ENCODE assay signal across 8 cellular contexts in the genomic region with DNA sequence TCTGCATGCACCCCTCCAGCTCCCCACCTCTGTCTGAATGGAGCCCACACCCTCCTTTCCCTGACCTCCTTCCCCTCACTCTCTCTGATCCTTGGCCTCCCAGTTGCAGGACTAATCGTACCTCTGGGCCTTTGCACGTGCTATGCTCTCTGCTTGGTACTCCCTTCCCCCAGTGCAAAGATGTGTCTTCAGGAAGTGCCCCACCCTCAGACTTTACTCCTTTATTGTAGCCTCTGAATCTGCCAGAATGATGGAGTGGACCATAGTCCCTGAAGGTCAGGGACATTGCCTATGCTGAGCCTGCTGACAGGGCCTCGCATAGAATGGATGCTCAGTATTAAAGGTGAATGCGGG. TPM values are rescaled to one million over a fixed set of nuclear protein-coding genes. Genes with fewer than 3 reads are reported as not detected.
DNase-seq lines count a peak whose midpoint lies in the region; ATAC-seq and TF ChIP-seq lines count a peak whose summit lies in the region.

No MANE protein-coding gene starts in this region.

- H2BK5ac ChIP-seq in mesenchymal stem cell (ENCODE audit: low read depth, low read length, poor library complexity, severe bottlenecking): no peak overlapping the region

- peaks cover 48% of the 10 kb centered on the region for H3K4me1 ChIP-seq in left ventricle myocardium inferior
- peaks cover 28% of the 10 kb centered on the region for H3K4me1 ChIP-seq in adipocyte (ENCODE audit: control insufficient read depth, insufficient read depth, low read length)
- H3K4me1 ChIP-seq in mesenchymal stem cell (ENCODE audit: control insufficient read depth, insufficient read depth, low read depth, low read length): peaks cover 29% of the 10 kb centered on the region
- H3K4me1 ChIP-seq in uterus: peaks cover 0 to 10% of the 10 kb centered on the region in 2 donors

- peak overlapping the region; percentile 7 for H2AFZ ChIP-seq in mesenchymal stem cell (ENCODE audit: low read depth, low read length)

- H3K4me2 ChIP-seq in mesenchymal stem cell (ENCODE audit: low read length, poor library complexity, severe bottlenecking): peak overlapping the region; percentile 51

- H3K4me3 ChIP-seq in left ventricle myocardium inferior (peak overlapping the region; percentile 100), adipocyte (ENCODE audit: low read length) (peak overlapping the region; percentile 79), mesenchymal stem cell (ENCODE audit: insufficient read depth in 1 of 2, low read depth in 1 of 2, low read length in 2 of 2) (peak overlapping the region in 1 of 2 experiments; percentile 77), uterus (peak overlapping the region; percentile 50 to 73)

- DNase-seq in left ventricle myocardium inferior: no peak
- no peak for DNase-seq in left ventricle myocardium superior
- DNase-seq in adipocyte (ENCODE audit: low read depth): no peak
- no peak for DNase-seq in mesenchymal stem cell
- DNase-seq in uterus: peak in 1 of 2 donors; percentile 49
- no peak for DNase-seq in GM10248 (ENCODE audit: extremely low spot score)
- no peak for DNase-seq in stimulated activated CD4-positive, alpha-beta T cell treated with anti-CD3 and anti-CD28 coated beads, Interleukin-2, amount 100 ng/mL, for 24 hours

- no peaks in the 10 kb centered on the region for H3K9me3 ChIP-seq in left ventricle myocardium inferior (replicated peaks)
- no peaks in the 10 kb centered on the region for H3K9me3 ChIP-seq in adipocyte (ENCODE audit: control insufficient read depth, low read length)
- no peaks in the 10 kb centered on the region for H3K9me3 ChIP-seq in mesenchymal stem cell (ENCODE audit: control insufficient read depth, low read length)
- H3K9me3 ChIP-seq in uterus: no peaks in the 10 kb centered on the region

- peak overlapping the region; percentile 81 to 94 for H2BK12ac ChIP-seq in mesenchymal stem cell (ENCODE audit: low read length in 2 of 2)

- H3K79me1 ChIP-seq in mesenchymal stem cell (replicated peaks; ENCODE audit: low read length, poor library complexity, severe bottlenecking): peaks cover 3% of the 10 kb centered on the region

- peak overlapping the region; percentile 97 for H2BK15ac ChIP-seq in mesenchymal stem cell (ENCODE audit: low read depth, poor library complexity, severe bottlenecking)

- no peak for TF ChIP-seq POLR2A in uterus (IDR thresholded peaks at IDR 0.05)

- peak overlapping the region; percentile 96 for H3K9ac ChIP-seq in adipocyte (ENCODE audit: low read length)
- H3K9ac ChIP-seq in mesenchymal stem cell (ENCODE audit: low read length): peak overlapping the region; percentile 99

- intact Hi-C loops in left ventricle myocardium inferior (cut with micrococcal nuclease): no loop called here
- intact Hi-C loops in left ventricle myocardium superior (cut with micrococcal nuclease): no loop called here
- intact Hi-C loops in uterus (cut with DNase I; ENCODE audit: low total_unique reads): no loop called here

- H3K27me3 ChIP-seq in left ventricle myocardium inferior (ENCODE audit: low read depth) (no peaks in the 10 kb centered on the region), adipocyte (replicated peaks; ENCODE audit: control insufficient read depth, insufficient read depth, low read length) (no peaks in the 10 kb centered on the region), mesenchymal stem cell (ENCODE audit: control insufficient read depth in 1 of 2, insufficient read depth in 1 of 2, low read length in 2 of 2) (no peaks in the 10 kb centered on the region), uterus (no peaks in the 10 kb centered on the region)

- H3K14ac ChIP-seq in mesenchymal stem cell (ENCODE audit: low read length in 2 of 2): peak overlapping the region in 1 of 2 experiments; percentile 91

- peaks cover 13% of the 10 kb centered on the region for H3K36me3 ChIP-seq in left ventricle myocardium inferior
- no peaks in the 10 kb centered on the region for H3K36me3 ChIP-seq in adipocyte (ENCODE audit: control insufficient read depth, insufficient read depth, low read length, severe bottlenecking)
- H3K36me3 ChIP-seq in mesenchymal stem cell (ENCODE audit: control insufficient read depth in 1 of 2, insufficient read depth in 2 of 2, low read depth in 1 of 2, low read length in 2 of 2): peaks cover 14 to 18% of the 10 kb centered on the region in 2 experiments
- no peaks in the 10 kb centered on the region for H3K36me3 ChIP-seq in uterus

- peak overlapping the region; percentile 86 for H2BK120ac ChIP-seq in mesenchymal stem cell (ENCODE audit: low read depth, low read length)

- H3K4ac ChIP-seq in mesenchymal stem cell (ENCODE audit: low read depth in 1 of 2, low read length in 2 of 2): peak overlapping the region; percentile 69 to 94

- H3K18ac ChIP-seq in mesenchymal stem cell (ENCODE audit: low read depth in 1 of 2, low read length in 2 of 2): peak overlapping the region; percentile 83 to 94

- CTCF ChIA-PET in GM10248 (lab: Yijun Ruan, JAX): interaction anchor here (5.3 to 8.3 kb wide), 4 partner anchors 9 to 129 kb away, joined by 43 to 171 read pairs (median 92); a partner anchor contains a TSS

- peak overlapping the region; percentile 97 for H3K27ac ChIP-seq in left ventricle myocardium inferior (replicated peaks)
- H3K27ac ChIP-seq in mesenchymal stem cell (ENCODE audit: low read length, poor library complexity, severe bottlenecking): peak overlapping the region; percentile 98
- peak overlapping the region; percentile 95 for H3K27ac ChIP-seq in uterus

- H2AK5ac ChIP-seq in mesenchymal stem cell (ENCODE audit: low read length, severe bottlenecking): peak overlapping the region; percentile 75

- no peak for ATAC-seq in left ventricle myocardium superior
- ATAC-seq in GM21528 (IDR thresholded peaks at IDR 0.05; ENCODE audit: low FRiP score, unreplicated experiment): no peak

- H4K8ac ChIP-seq in mesenchymal stem cell (ENCODE audit: low read length): peak overlapping the region; percentile 92

- 82% methylated on average over 4 of the region's 4 CpGs for WGBS in mesenchymal stem cell

- no peak overlapping the region for H3K23ac ChIP-seq in mesenchymal stem cell (ENCODE audit: low read length in 2 of 2)

- H4K91ac ChIP-seq in mesenchymal stem cell (ENCODE audit: low read length): peak overlapping the region; percentile 85

- POLR2A ChIA-PET in GM10248 (lab: Yijun Ruan, JAX): interaction anchor here (0.6 to 6.4 kb wide), 4 partner anchors 20 to 139 kb away, joined by 3 to 154 read pairs (median 8); a partner anchor contains a TSS

- no peak for TF ChIP-seq CTCF in left ventricle myocardium inferior (IDR thresholded peaks at IDR 0.05; ENCODE audit: borderline replicate concordance)
- TF ChIP-seq CTCF in uterus (IDR thresholded peaks at IDR 0.05): no peak
- TF ChIP-seq CTCF in GM10248 (IDR thresholded peaks at IDR 0.05; ENCODE audit: control extremely low read depth, extremely low read depth, low read depth, missing control alignments): no peak

RNA-seq across cellular contexts. Expression of a gene that starts 1.3 kb away (rescaled TPM):
- 107 TPM for total RNA-seq in left ventricle myocardium inferior
- total RNA-seq in left ventricle myocardium superior: 89.2 TPM
- polyA plus RNA-seq in mesenchymal stem cell (2013, experiment 1 of 2): 173 TPM
- polyA plus RNA-seq in mesenchymal stem cell (2013, experiment 2 of 2): 178 TPM
- 100 to 1,000 TPM; 152 to 386 (median 290) TPM for total RNA-seq in uterus

RNA-seq across cellular contexts. Expression of a gene that starts 8.5 kb away (rescaled TPM):
- total RNA-seq in left ventricle myocardium inferior: 0.49 TPM
- total RNA-seq in left ventricle myocardium superior: 0.57 TPM
- 0.30 TPM for polyA plus RNA-seq in mesenchymal stem cell (2013, experiment 1 of 2)
- polyA plus RNA-seq in mesenchymal stem cell (2013, experiment 2 of 2): 0.33 TPM
- total RNA-seq in uterus: 10 to 100 TPM in 1 of 4 donors, 1 to 10 TPM in 3; 1.0 to 41.1 (median 3.0) TPM

RNA-seq across cellular contexts. Expression of a gene that starts 40.1 kb away (rescaled TPM):
- 94.8 TPM for total RNA-seq in left ventricle myocardium inferior
- 98.0 TPM for total RNA-seq in left ventricle myocardium superior
- polyA plus RNA-seq in mesenchymal stem cell (2013, experiment 1 of 2): 97.6 TPM
- polyA plus RNA-seq in mesenchymal stem cell (2013, experiment 2 of 2): 98.6 TPM
- 100 to 1,000 TPM in 1 of 4 donors, 10 to 100 TPM in 2, 1 to 10 TPM in 1; 8.8 to 120 (median 64.2) TPM for total RNA-seq in uterus

RNA-seq across cellular contexts. Expression of a gene that starts 56.5 kb away (rescaled TPM):
- total RNA-seq in left ventricle myocardium inferior (2.4 TPM), left ventricle myocardium superior (1.2 TPM), uterus (1 to 10 TPM in 2 of 4 donors, not detected in 2; 1.7 to 3.3 TPM)
- polyA plus RNA-seq in mesenchymal stem cell (2013, experiment 1 of 2): 0.04 TPM
- polyA plus RNA-seq in mesenchymal stem cell (2013, experiment 2 of 2): not detected

RNA-seq across cellular contexts. Expression of a gene that starts 57.6 kb away (rescaled TPM):
- total RNA-seq in left ventricle myocardium inferior: 38.8 TPM
- 41.2 TPM for total RNA-seq in left ventricle myocardium superior
- polyA plus RNA-seq in mesenchymal stem cell (2013, experiment 1 of 2): 69.3 TPM
- polyA plus RNA-seq in mesenchymal stem cell (2013, experiment 2 of 2): 64.4 TPM
- total RNA-seq in uterus: 10 to 100 TPM; 21.2 to 67.9 (median 38.1) TPM
